ENCODE assay signal across 19 cellular contexts in the genomic region with DNA sequence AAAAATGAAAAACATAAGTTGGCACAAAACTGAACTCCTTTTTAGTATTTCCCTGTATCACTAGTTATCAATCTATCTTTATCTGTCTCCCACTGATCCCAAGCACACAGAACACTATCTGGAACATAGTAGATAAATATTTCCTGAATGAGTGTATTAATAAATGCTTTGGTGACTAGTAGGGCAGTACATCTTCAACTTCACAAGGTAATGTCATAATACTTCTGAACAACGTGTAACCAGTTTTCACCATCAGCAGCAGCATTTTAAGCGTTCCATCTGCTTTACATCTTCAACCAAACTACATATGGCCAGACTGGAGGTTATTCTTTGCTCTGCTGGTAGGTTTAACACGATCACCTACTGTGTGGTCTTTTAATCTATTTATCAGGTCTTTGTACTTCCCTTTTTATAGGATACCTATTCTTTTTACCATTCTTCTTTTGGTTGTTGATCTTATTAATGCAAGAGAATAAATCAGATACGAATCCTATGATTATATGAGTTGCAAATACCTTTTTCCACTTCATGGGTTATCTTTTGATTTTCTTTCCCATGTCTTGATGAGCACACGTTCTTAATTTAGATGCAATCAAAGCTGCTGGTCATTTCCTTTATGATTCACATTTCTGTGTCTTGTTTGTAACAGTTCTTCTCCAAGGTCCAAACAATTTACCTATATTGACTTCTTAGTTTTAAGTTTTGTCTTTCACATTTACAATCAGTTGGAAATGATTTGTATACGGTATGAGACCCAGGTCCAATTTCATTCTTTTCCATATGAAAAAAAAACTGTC. TPM values are rescaled to one million over a fixed set of nuclear protein-coding genes. Genes with fewer than 3 reads are reported as not detected.
DNase-seq lines count a peak whose midpoint lies in the region; ATAC-seq and TF ChIP-seq lines count a peak whose summit lies in the region.
"Had no signal": no experiment of that assay in that cellular context is flagged by ENCODE, and none has a peak within 500 bp of the region (broad histone marks: within the 10 kb centered on the region; RNA-seq: fewer than 3 reads in every experiment).

No MANE protein-coding gene starts in this region.

- no peaks in the 10 kb centered on the region for H3K4me1 ChIP-seq in Panc1 (ENCODE audit: control insufficient read depth, insufficient read depth, low read length)
- peaks cover 82 to 90% of the 10 kb centered on the region in 2 donors for H3K4me1 ChIP-seq in gastrocnemius medialis

- no peaks in the 10 kb centered on the region for H3K27me3 ChIP-seq in Panc1 (ENCODE audit: control insufficient read depth, insufficient read depth, low read length)
- no peaks in the 10 kb centered on the region for H3K27me3 ChIP-seq in gastrocnemius medialis
- H3K27me3 ChIP-seq: pancreas had no signal

- in situ Hi-C loops in Panc1 (cut with HindIII; ENCODE audit: low pct_unique_long_range_greater_than_20kb, low sequenced_read_pairs) (no loop called here), gastrocnemius medialis (cut with MboI; ENCODE audit: low sequenced_read_pairs in 4 of 4) (loop anchor here in 1 of 4 donors (10.0 kb wide), 1 partner anchor 185 kb away; no protein-coding TSS in a partner anchor)

- intact Hi-C loops in activated CD8-positive, alpha-beta T cell treated with anti-CD3 and anti-CD28 coated beads for 36 hours (cut with micrococcal nuclease): no loop called here
- intact Hi-C loops in Panc1 (cut with micrococcal nuclease; ENCODE audit: unreplicated experiment) (no loop called here), gastrocnemius medialis (cut with DNase I; ENCODE audit: low total_unique reads) (no loop called here)

- H3K27ac ChIP-seq in Panc1 (ENCODE audit: low read length) (no peak overlapping the region), epithelial cell of prostate (peak overlapping the region; percentile 50), gastrocnemius medialis (peak overlapping the region; percentile 52 to 75 (median 69))
- H3K27ac ChIP-seq: pancreas, RWPE1 had no signal

- no peak overlapping the region for H3K4me3 Mint-ChIP-seq in activated CD8-positive, alpha-beta T cell treated with anti-CD3 and anti-CD28 coated beads for 36 hours
- no peak overlapping the region for H3K4me3 Mint-ChIP-seq in activated CD8-positive, alpha-beta T cell treated with anti-CD3 and anti-CD28 coated beads, Interleukin-2, amount 10 ng/mL, durations not matched to agents 7 days and 5 days
- H3K4me3 Mint-ChIP-seq: activated CD4-positive, alpha-beta memory T cell treated with anti-CD3 and anti-CD28 coated beads for 36 hours; CD8-positive, alpha-beta memory T cell; T-cell had no signal

- no peaks in the 10 kb centered on the region for H3K9me3 Mint-ChIP-seq in activated CD8-positive, alpha-beta T cell treated with anti-CD3 and anti-CD28 coated beads for 36 hours
- no peaks in the 10 kb centered on the region for H3K9me3 Mint-ChIP-seq in activated CD8-positive, alpha-beta T cell treated with anti-CD3 and anti-CD28 coated beads, Interleukin-2, amount 10 ng/mL, durations not matched to agents 7 days and 5 days (ENCODE audit: insufficient read depth)
- H3K9me3 Mint-ChIP-seq: activated CD4-positive, alpha-beta memory T cell treated with anti-CD3 and anti-CD28 coated beads for 36 hours; activated T-helper 2 cell treated with anti-CD3 and anti-CD28 coated beads, Interferon-gamma antibody, Interleukin-2, Interleukin-4, amounts not matched to agents 10 μg/mL and 5 μg/mL and 100 μg/mL, durations not matched to agents 14 hours and 24 hours and 36 hours; CD8-positive, alpha-beta memory T cell; T-cell had no signal

- no peak for TF ChIP-seq POLR2A in gastrocnemius medialis (IDR thresholded peaks at IDR 0.05)

- no peaks in the 10 kb centered on the region for H3K36me3 ChIP-seq in Panc1 (ENCODE audit: control insufficient read depth, insufficient read depth, low read length)
- H3K36me3 ChIP-seq in gastrocnemius medialis: no peaks in the 10 kb centered on the region
- H3K36me3 ChIP-seq: pancreas had no signal

- DNase-seq in activated CD8-positive, alpha-beta T cell treated with anti-CD3 and anti-CD28 coated beads for 36 hours: no peak
- no peak for DNase-seq in activated CD8-positive, alpha-beta T cell treated with anti-CD3 and anti-CD28 coated beads, Interleukin-2, amount 10 ng/mL, durations not matched to agents 7 days and 5 days
- DNase-seq in Panc1 (ENCODE audit: low read depth, low spot score) (no peak), epithelial cell of prostate (ENCODE audit: low read depth, low spot score) (no peak), gastrocnemius medialis (no peak), SIG-M5 treated with dmso at 0.1 percent for 504 hours (lab: John Stamatoyannopoulos, UW; ENCODE audit: unreplicated experiment) (no peak), amygdala (lab: John Stamatoyannopoulos, UW) (no peak), SIG-M5 (lab: John Stamatoyannopoulos, UW) (no peak)
- DNase-seq: 8988T; activated CD4-positive, alpha-beta memory T cell treated with anti-CD3 and anti-CD28 coated beads for 36 hours; CD8-positive, alpha-beta memory T cell; left colon; NCI-H1417; pancreas; stimulated activated naive CD4-positive, alpha-beta T cell; T-cell had no signal

- no peak for ATAC-seq in activated CD8-positive, alpha-beta T cell treated with anti-CD3 and anti-CD28 coated beads for 36 hours
- ATAC-seq in activated CD8-positive, alpha-beta T cell treated with anti-CD3 and anti-CD28 coated beads, Interleukin-2, amount 10 ng/mL, durations not matched to agents 7 days and 5 days: no peak
- no peak for ATAC-seq in Panc1
- ATAC-seq in gastrocnemius medialis: peak; percentile 35 to 50
- ATAC-seq: T-cell had no signal

- H3K36me3 Mint-ChIP-seq in activated CD8-positive, alpha-beta T cell treated with anti-CD3 and anti-CD28 coated beads for 36 hours (ENCODE audit: low read depth): peaks cover 21% of the 10 kb centered on the region
- peaks cover 23% of the 10 kb centered on the region for H3K36me3 Mint-ChIP-seq in activated CD8-positive, alpha-beta T cell treated with anti-CD3 and anti-CD28 coated beads, Interleukin-2, amount 10 ng/mL, durations not matched to agents 7 days and 5 days (ENCODE audit: low read depth)

- TSS peak; percentile 18 for BruUV-seq in Panc1 (replicated peaks; lab: Mats Ljungman, UMichigan)

- CTCF ChIA-PET in activated CD8-positive, alpha-beta T cell treated with anti-CD3 and anti-CD28 coated beads for 36 hours (lab: Charles Lee): no interaction called here
- CTCF ChIA-PET in activated CD8-positive, alpha-beta T cell treated with anti-CD3 and anti-CD28 coated beads, Interleukin-2, amount 10 ng/mL, durations not matched to agents 7 days and 5 days (lab: Charles Lee): interaction anchor here (1.2 kb wide), 1 partner anchor 12 kb away, joined by 3 read pairs; no protein-coding TSS in a partner anchor
- CTCF ChIA-PET in Panc1 (lab: Charles Lee): no interaction called here

- H3K27me3 Mint-ChIP-seq in activated CD8-positive, alpha-beta T cell treated with anti-CD3 and anti-CD28 coated beads for 36 hours: no peaks in the 10 kb centered on the region
- no peaks in the 10 kb centered on the region for H3K27me3 Mint-ChIP-seq in activated CD8-positive, alpha-beta T cell treated with anti-CD3 and anti-CD28 coated beads, Interleukin-2, amount 10 ng/mL, durations not matched to agents 7 days and 5 days (ENCODE audit: low read depth)
- H3K27me3 Mint-ChIP-seq: activated CD4-positive, alpha-beta memory T cell treated with anti-CD3 and anti-CD28 coated beads for 36 hours; CD8-positive, alpha-beta memory T cell; T-cell had no signal

- peaks cover 58% of the 10 kb centered on the region for H3K4me1 Mint-ChIP-seq in activated CD8-positive, alpha-beta T cell treated with anti-CD3 and anti-CD28 coated beads for 36 hours (ENCODE audit: low read depth)
- H3K4me1 Mint-ChIP-seq in activated CD8-positive, alpha-beta T cell treated with anti-CD3 and anti-CD28 coated beads, Interleukin-2, amount 10 ng/mL, durations not matched to agents 7 days and 5 days (ENCODE audit: low read depth): no peaks in the 10 kb centered on the region

- H3K27ac Mint-ChIP-seq in activated CD8-positive, alpha-beta T cell treated with anti-CD3 and anti-CD28 coated beads for 36 hours: peak overlapping the region; percentile 34
- H3K27ac Mint-ChIP-seq in activated CD8-positive, alpha-beta T cell treated with anti-CD3 and anti-CD28 coated beads, Interleukin-2, amount 10 ng/mL, durations not matched to agents 7 days and 5 days: no peak overlapping the region
- H3K27ac Mint-ChIP-seq: activated CD4-positive, alpha-beta memory T cell treated with anti-CD3 and anti-CD28 coated beads for 36 hours; activated T-helper 2 cell treated with anti-CD3 and anti-CD28 coated beads, Interferon-gamma antibody, Interleukin-2, Interleukin-4, amounts not matched to agents 10 μg/mL and 5 μg/mL and 100 μg/mL, durations not matched to agents 14 hours and 24 hours and 36 hours had no signal

- no peaks in the 10 kb centered on the region for H3K9me3 ChIP-seq in Panc1 (ENCODE audit: control insufficient read depth, insufficient read depth, low read depth, low read length)
- H3K9me3 ChIP-seq in gastrocnemius medialis: no peaks in the 10 kb centered on the region
- H3K9me3 ChIP-seq: pancreas had no signal

- no peak for TF ChIP-seq CTCF in activated CD8-positive, alpha-beta T cell treated with anti-CD3 and anti-CD28 coated beads for 36 hours (IDR thresholded peaks at IDR 0.05)
- TF ChIP-seq CTCF in Panc1 (IDR thresholded peaks at IDR 0.05): no peak
- TF ChIP-seq CTCF in gastrocnemius medialis (IDR thresholded peaks at IDR 0.05 in 4 of 5, conservative IDR thresholded peaks at IDR 0.05 in 1 of 5): no peak

- POLR2A ChIA-PET in activated CD8-positive, alpha-beta T cell treated with anti-CD3 and anti-CD28 coated beads for 36 hours (lab: Charles Lee): interaction anchor here (1.0 to 1.6 kb wide), 2 partner anchors 21 to 24 kb away, joined by 3 to 4 read pairs; no protein-coding TSS in a partner anchor
- POLR2A ChIA-PET in activated CD8-positive, alpha-beta T cell treated with anti-CD3 and anti-CD28 coated beads, Interleukin-2, amount 10 ng/mL, durations not matched to agents 7 days and 5 days (lab: Charles Lee): interaction anchor here (1.3 kb wide), 1 partner anchor 16 kb away, joined by 4 read pairs; the partner anchor contains the start of gene GPBP1L1
- POLR2A ChIA-PET in Panc1 (lab: Charles Lee): no interaction called here

- no peak overlapping the region for H3K4me3 ChIP-seq in Panc1 (ENCODE audit: low read depth in 2 of 2, low read length in 2 of 2)
- H3K4me3 ChIP-seq in gastrocnemius medialis: no peak overlapping the region
- H3K4me3 ChIP-seq: pancreas, skin epidermis had no signal

RNA-seq across cellular contexts. Expression of gene GPBP1L1, which starts 16.3 kb away (rescaled TPM):
- total RNA-seq in activated CD8-positive, alpha-beta T cell treated with anti-CD3 and anti-CD28 coated beads for 36 hours: 100 to 1,000 TPM in 1 of 2 experiments, 10 to 100 TPM in 1; 95.7 to 105 TPM
- 100 to 1,000 TPM; 103 to 105 TPM for total RNA-seq in activated CD8-positive, alpha-beta T cell treated with anti-CD3 and anti-CD28 coated beads, Interleukin-2, amount 10 ng/mL, durations not matched to agents 7 days and 5 days
- 130 TPM for total RNA-seq in Panc1 (2021; ENCODE audit: unreplicated experiment)
- 61.0 TPM for polyA plus RNA-seq in Panc1 (2012; ENCODE audit: insufficient read length)
- total RNA-seq in gastrocnemius medialis: 10 to 100 TPM; 58.5 to 99.5 (median 81.8) TPM

RNA-seq across cellular contexts. Expression of gene TMEM69, which starts 17.9 kb away (rescaled TPM):
- total RNA-seq in activated CD8-positive, alpha-beta T cell treated with anti-CD3 and anti-CD28 coated beads for 36 hours: 10 to 100 TPM; 30.9 to 35.7 TPM
- total RNA-seq in activated CD8-positive, alpha-beta T cell treated with anti-CD3 and anti-CD28 coated beads, Interleukin-2, amount 10 ng/mL, durations not matched to agents 7 days and 5 days: 10 to 100 TPM; 19.5 to 19.6 TPM
- total RNA-seq in Panc1 (2021; ENCODE audit: unreplicated experiment) (19.1 TPM), gastrocnemius medialis (10 to 100 TPM; 19.5 to 32.0 (median 22.0) TPM)
- polyA plus RNA-seq in Panc1 (2012; ENCODE audit: insufficient read length): 13.6 TPM

RNA-seq across cellular contexts. Expression of gene CCDC17, which starts 46.2 kb away (rescaled TPM):
- total RNA-seq in activated CD8-positive, alpha-beta T cell treated with anti-CD3 and anti-CD28 coated beads for 36 hours: 1 to 10 TPM; 1.7 to 1.9 TPM
- total RNA-seq in activated CD8-positive, alpha-beta T cell treated with anti-CD3 and anti-CD28 coated beads, Interleukin-2, amount 10 ng/mL, durations not matched to agents 7 days and 5 days: 1 to 10 TPM; 2.5 to 2.6 TPM
- total RNA-seq in Panc1 (2021; ENCODE audit: unreplicated experiment) (2.2 TPM), gastrocnemius medialis (1 to 10 TPM in 2 of 4 donors, under 1 TPM in 2; 0.12 to 6.9 (median 0.60) TPM)
- polyA plus RNA-seq in Panc1 (2012; ENCODE audit: insufficient read length): 1.1 TPM

Comparison
In these comparisons a context has a peak if more than half of its experiments do, and no peak if none do; other contexts are left out.
1. ATAC-seq: peak in gastrocnemius medialis (2 of 2); none in activated CD8-positive, alpha-beta T cell treated with anti-CD3 and anti-CD28 coated beads for 36 hours (single experiment), activated CD8-positive, alpha-beta T cell treated with anti-CD3 and anti-CD28 coated beads, Interleukin-2, amount 10 ng/mL, durations not matched to agents 7 days and 5 days (single experiment) and Panc1 (single experiment).